10 cellular contexts compared by ENCODE assay signal in the genomic region with DNA sequence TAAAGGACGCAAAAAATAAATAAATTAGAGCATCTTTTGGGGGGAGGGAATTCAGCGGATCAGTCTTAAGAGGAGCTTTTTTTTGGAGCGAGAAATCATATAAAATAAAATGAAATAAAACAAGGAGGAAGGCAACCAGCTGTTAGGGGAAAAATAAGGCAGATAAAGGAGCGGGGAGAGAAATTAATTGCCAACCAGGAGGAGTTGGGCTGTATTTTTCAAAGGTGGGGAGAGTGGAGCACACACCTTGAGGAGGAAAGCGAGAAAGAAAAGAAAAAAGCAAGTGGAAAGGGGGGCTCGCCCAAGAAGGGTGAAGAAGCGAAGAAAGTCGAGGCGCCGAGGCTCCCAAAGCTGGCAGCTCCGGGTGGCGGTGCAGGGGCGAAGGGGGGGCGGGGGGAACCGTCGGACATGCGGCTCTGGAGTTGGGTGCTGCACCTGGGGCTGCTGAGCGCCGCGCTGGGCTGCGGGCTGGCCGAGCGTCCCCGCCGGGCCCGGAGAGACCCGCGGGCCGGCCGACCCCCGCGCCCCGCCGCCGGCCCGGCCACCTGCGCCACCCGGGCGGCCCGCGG. TPM values are rescaled to one million over a fixed set of nuclear protein-coding genes. Genes with fewer than 3 reads are reported as not detected.
DNase-seq lines count a peak whose midpoint lies in the region; ATAC-seq and TF ChIP-seq lines count a peak whose summit lies in the region.
"Had no signal": no experiment of that assay in that cellular context is flagged by ENCODE, and none has a peak within 500 bp of the region (broad histone marks: within the 10 kb centered on the region; RNA-seq: fewer than 3 reads in every experiment).

A gene with protein sequence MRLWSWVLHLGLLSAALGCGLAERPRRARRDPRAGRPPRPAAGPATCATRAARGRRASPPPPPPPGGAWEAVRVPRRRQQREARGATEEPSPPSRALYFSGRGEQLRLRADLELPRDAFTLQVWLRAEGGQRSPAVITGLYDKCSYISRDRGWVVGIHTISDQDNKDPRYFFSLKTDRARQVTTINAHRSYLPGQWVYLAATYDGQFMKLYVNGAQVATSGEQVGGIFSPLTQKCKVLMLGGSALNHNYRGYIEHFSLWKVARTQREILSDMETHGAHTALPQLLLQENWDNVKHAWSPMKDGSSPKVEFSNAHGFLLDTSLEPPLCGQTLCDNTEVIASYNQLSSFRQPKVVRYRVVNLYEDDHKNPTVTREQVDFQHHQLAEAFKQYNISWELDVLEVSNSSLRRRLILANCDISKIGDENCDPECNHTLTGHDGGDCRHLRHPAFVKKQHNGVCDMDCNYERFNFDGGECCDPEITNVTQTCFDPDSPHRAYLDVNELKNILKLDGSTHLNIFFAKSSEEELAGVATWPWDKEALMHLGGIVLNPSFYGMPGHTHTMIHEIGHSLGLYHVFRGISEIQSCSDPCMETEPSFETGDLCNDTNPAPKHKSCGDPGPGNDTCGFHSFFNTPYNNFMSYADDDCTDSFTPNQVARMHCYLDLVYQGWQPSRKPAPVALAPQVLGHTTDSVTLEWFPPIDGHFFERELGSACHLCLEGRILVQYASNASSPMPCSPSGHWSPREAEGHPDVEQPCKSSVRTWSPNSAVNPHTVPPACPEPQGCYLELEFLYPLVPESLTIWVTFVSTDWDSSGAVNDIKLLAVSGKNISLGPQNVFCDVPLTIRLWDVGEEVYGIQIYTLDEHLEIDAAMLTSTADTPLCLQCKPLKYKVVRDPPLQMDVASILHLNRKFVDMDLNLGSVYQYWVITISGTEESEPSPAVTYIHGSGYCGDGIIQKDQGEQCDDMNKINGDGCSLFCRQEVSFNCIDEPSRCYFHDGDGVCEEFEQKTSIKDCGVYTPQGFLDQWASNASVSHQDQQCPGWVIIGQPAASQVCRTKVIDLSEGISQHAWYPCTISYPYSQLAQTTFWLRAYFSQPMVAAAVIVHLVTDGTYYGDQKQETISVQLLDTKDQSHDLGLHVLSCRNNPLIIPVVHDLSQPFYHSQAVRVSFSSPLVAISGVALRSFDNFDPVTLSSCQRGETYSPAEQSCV (N-terminal part only) (plus strand): TSS at position 27 of the 569 bp plus-strand sequence. CDS start 382 bp downstream, at position 409.

- POLR2A ChIA-PET in AG04450 (lab: Yijun Ruan, JAX), result interaction anchor here (0.6 to 7.2 kb wide), 16 partner anchors 52 to 794 kb away, joined by 3 to 104 read pairs (median 5); no protein-coding TSS in a partner anchor

- H3K4me3 ChIP-seq in AG04450 (ENCODE audit: low read depth, low read length) (peak within 1 kb of the TSS; percentile 89), Peyer's patch (peak within 1 kb of the TSS; percentile 26 to 55 (median 40)), fibroblast of villous mesenchyme (ENCODE audit: low read depth, low read length) (peak within 1 kb of the TSS; percentile 95), neuron (ENCODE audit: low read length) (peak within 1 kb of the TSS; percentile 59)

- DNase-seq in AG04450 (ENCODE audit: low read depth, low spot score) (no peak), Peyer's patch (no peak), fibroblast of villous mesenchyme (ENCODE audit: low read depth) (no peak), hippocampal formation (lab: John Stamatoyannopoulos, UW) (no peak), SHP77 (lab: John Stamatoyannopoulos, UW) (no peak), HT-29 (ENCODE audit: low spot score) (no peak)
- DNase-seq: NCI-H146 had no signal

- H3K27me3 ChIP-seq in AG04450 (ENCODE audit: control insufficient read depth, insufficient read depth, low read length), result no peaks in the 10 kb centered on the region
- H3K27me3 ChIP-seq in Peyer's patch, result peaks cover 0 to 5% of the 10 kb centered on the region in 2 donors
- H3K27me3 ChIP-seq in neuron (ENCODE audit: insufficient read depth, low read length), result no peaks in the 10 kb centered on the region

- H3K36me3 ChIP-seq in Peyer's patch (no peaks in the 10 kb centered on the region), neuron (ENCODE audit: insufficient read depth, low read length) (no peaks in the 10 kb centered on the region)

- CTCF ChIA-PET in AG04450 (lab: Charles Lee), result interaction anchor here (0.7 to 3.8 kb wide), 2 partner anchors 60 to 561 kb away, joined by 5 to 37 read pairs; no protein-coding TSS in a partner anchor

- H3K9me3 ChIP-seq in AG04450 (ENCODE audit: control insufficient read depth, insufficient read depth, low read length) (no peaks in the 10 kb centered on the region), Peyer's patch (no peaks in the 10 kb centered on the region), neuron (ENCODE audit: low read length) (no peaks in the 10 kb centered on the region)

- peak within 1 kb of the TSS; percentile 95 for H3K27ac ChIP-seq in AG04450 (ENCODE audit: low read depth, low read length)
- peak within 1 kb of the TSS; percentile 14 to 73 (median 58) for H3K27ac ChIP-seq in Peyer's patch

- TF ChIP-seq CTCF in AG04450 (IDR thresholded peaks at IDR 0.05; ENCODE audit: low read depth, low read length), result no peak
- no peak for TF ChIP-seq CTCF in Peyer's patch (IDR thresholded peaks at IDR 0.05)
- no peak for TF ChIP-seq CTCF in fibroblast of villous mesenchyme (IDR thresholded peaks at IDR 0.05; ENCODE audit: insufficient read depth, low read depth, low read length)

- H3K4me1 ChIP-seq in Peyer's patch (peaks cover 0 to 15% (median 0%) of the 10 kb centered on the region in 4 donors), neuron (ENCODE audit: insufficient read depth, low read length) (peaks cover 41% of the 10 kb centered on the region)

- TF ChIP-seq POLR2A in Peyer's patch (IDR thresholded peaks at IDR 0.05), result no peak

- H2AFZ ChIP-seq in neuron (ENCODE audit: low read depth, low read length), result peak within 1 kb of the TSS; percentile 75

- ATAC-seq in HG03442 (IDR thresholded peaks at IDR 0.05; ENCODE audit: unreplicated experiment), result no peak
- ATAC-seq: HCT116 had no signal

RNA-seq across cellular contexts. Expression of the gene that starts here (rescaled TPM):
- polyA plus RNA-seq in AG04450 (2011; rRNA removed), result 56.1 and 65.0 TPM in 2 replicates
- 189 and 195 TPM in 2 replicates for polyA minus RNA-seq in AG04450 (2011; rRNA and poly(A)+ RNA removed)
- total RNA-seq in Peyer's patch (1 to 10 TPM in 3 of 4 donors, under 1 TPM in 1; 0.70 to 4.1 (median 1.8) TPM), fibroblast of villous mesenchyme (42.5 and 104 TPM in 2 replicates)
- total RNA-seq in HT-29 (2014; rRNA removed; shearing (Covaris generic)), result not detected in 2 replicates

Comparison
In these comparisons a context has a peak if more than half of its experiments do, and no peak if none do; other contexts are left out.
1. H3K4me3 ChIP-seq: peak in every context shown above with its lines; median percentile 95 in fibroblast of villous mesenchyme; 89 in AG04450; 59 in neuron; 40 in Peyer's patch.